In genomic region chr12:94593822-94594442, GRCh38 we compare ENCODE assay signal across 17 cellular contexts. TPM values are rescaled to one million over a fixed set of nuclear protein-coding genes. Genes with fewer than 3 reads are reported as not detected.
DNase-seq lines count a peak whose midpoint lies in the region; ATAC-seq, FAIRE-seq and TF ChIP-seq lines count a peak whose summit lies in the region.
"Had no signal": no experiment of that assay in that cellular context is flagged by ENCODE, and none has a peak within 500 bp of the region (broad histone marks: within the 10 kb centered on the region; RNA-seq: fewer than 3 reads in every experiment).

No MANE protein-coding gene starts in this region.

- no peak overlapping the region for H3K9ac ChIP-seq in Loucy (ENCODE audit: low read depth, low read length, poor library complexity, severe bottlenecking)

- peak overlapping the region; percentile 36 for H3K4me2 ChIP-seq in Loucy (ENCODE audit: low read depth, low read length, poor library complexity, severe bottlenecking)

- H3K27me3 Mint-ChIP-seq in Calu3 (ENCODE audit: unreplicated experiment) = no peaks in the 10 kb centered on the region

- DNase-seq in Calu3 (no peak), ecto neural progenitor cell (ENCODE audit: low spot score) (no peak), D721Med (ENCODE audit: insufficient read length, low spot score) (no peak)
- DNase-seq in stimulated activated CD4-positive, alpha-beta T cell treated with anti-CD3 and anti-CD28 coated beads, Interleukin-4, amount 100 ng/mL, for 1 hour = no peak
- DNase-seq: activated CD4-positive, alpha-beta T cell treated with anti-CD3 and anti-CD28 coated beads for 4 hours; activated T-cell treated with anti-CD3 and anti-CD28 coated beads, Interleukin-2, amount 50 U/mL, for 4 hours; AML-193; MM.1S; NCI-H2227 treated with DMSO at 0.1 percent for 48 hours; ovary; stimulated activated CD4-positive, alpha-beta T cell treated with anti-CD3 and anti-CD28 coated beads, Interleukin-15, amount 100 ng/mL, for 24 hours; T-helper 1 cell had no signal

- H4K20me1 ChIP-seq in Loucy (ENCODE audit: insufficient read depth, low read length, poor library complexity, severe bottlenecking) = no peaks in the 10 kb centered on the region

- H3F3A ChIP-seq in Loucy (ENCODE audit: low read depth) = no peaks in the 10 kb centered on the region

- no peaks in the 10 kb centered on the region for H3K27me3 ChIP-seq in Loucy (ENCODE audit: insufficient read depth, low read length, poor library complexity, severe bottlenecking)
- H3K27me3 ChIP-seq in muscle layer of duodenum (ENCODE audit: low read depth, low read length) = no peaks in the 10 kb centered on the region
- H3K27me3 ChIP-seq: ovary had no signal

- no peaks in the 10 kb centered on the region for H3K9me3 Mint-ChIP-seq in Calu3 (ENCODE audit: low read depth, unreplicated experiment)
- H3K9me3 Mint-ChIP-seq: activated T-cell treated with anti-CD3 and anti-CD28 coated beads, Interleukin-2, amount 50 U/mL, for 4 hours had no signal

- H3K4me3 Mint-ChIP-seq in Calu3 (ENCODE audit: low read depth, unreplicated experiment) = no peak overlapping the region
- H3K4me3 Mint-ChIP-seq: activated T-cell treated with anti-CD3 and anti-CD28 coated beads, Interleukin-2, amount 50 U/mL, for 4 hours had no signal

- H3K9me3 ChIP-seq in Loucy (ENCODE audit: insufficient read depth, low read depth, low read length) (no peaks in the 10 kb centered on the region), muscle layer of duodenum (ENCODE audit: control insufficient read depth in 1 of 2, low read length in 2 of 2) (no peaks in the 10 kb centered on the region)
- H3K9me3 ChIP-seq: ovary had no signal

- H3K79me2 ChIP-seq in Loucy (ENCODE audit: insufficient read depth, low read length) = no peaks in the 10 kb centered on the region

- ATAC-seq in GM19452 (IDR thresholded peaks at IDR 0.05; ENCODE audit: unreplicated experiment) (peak; percentile 53), HG03520 (IDR thresholded peaks at IDR 0.05; ENCODE audit: unreplicated experiment) (no peak)
- ATAC-seq: activated T-cell treated with anti-CD3 and anti-CD28 coated beads, Interleukin-2, amount 50 U/mL, for 4 hours; esophagus mucosa had no signal

- H3K36me3 ChIP-seq in Loucy (ENCODE audit: insufficient read depth, low read length) = no peaks in the 10 kb centered on the region
- no peaks in the 10 kb centered on the region for H3K36me3 ChIP-seq in muscle layer of duodenum (ENCODE audit: control insufficient read depth in 1 of 2, insufficient read depth in 2 of 2, low read length in 2 of 2)
- H3K36me3 ChIP-seq: ovary had no signal

- peaks cover 26% of the 10 kb centered on the region for H3K4me1 Mint-ChIP-seq in Calu3 (ENCODE audit: low read depth, unreplicated experiment)

- H3K4me1 ChIP-seq in Loucy (ENCODE audit: insufficient read depth, low read length, poor library complexity, severe bottlenecking) (peaks cover 12% of the 10 kb centered on the region), muscle layer of duodenum (ENCODE audit: control insufficient read depth in 1 of 2, insufficient read depth in 2 of 2, low read length in 2 of 2) (peaks cover 0 to 6% of the 10 kb centered on the region in 2 donors)

- H3K27ac ChIP-seq in muscle layer of duodenum (ENCODE audit: low read length) = peak overlapping the region; percentile 14

- TF ChIP-seq CTCF in Calu3 (IDR thresholded peaks at IDR 0.05; ENCODE audit: unreplicated experiment) (no peak), Loucy (conservative IDR thresholded peaks at IDR 0.05; ENCODE audit: low read length) (no peak), D721Med (IDR thresholded peaks at IDR 0.05; ENCODE audit: insufficient read depth, missing control alignments) (no peak)

- FAIRE-seq in D721Med (lab: Jason Lieb, UNC) = no peak

- peak overlapping the region; percentile 7 for H3K27ac Mint-ChIP-seq in Calu3 (ENCODE audit: unreplicated experiment)

- H3K4me3 ChIP-seq in Loucy (ENCODE audit: low read length, poor library complexity, severe bottlenecking) = no peak overlapping the region
- no peak overlapping the region for H3K4me3 ChIP-seq in muscle layer of duodenum (ENCODE audit: low read depth in 1 of 2, low read length in 2 of 2)
- H3K4me3 ChIP-seq: ovary had no signal

- intact Hi-C loops in Calu3 (cut with micrococcal nuclease; ENCODE audit: unreplicated experiment) = loop anchor here (5.0 kb wide), 1 partner anchor 42 kb away; no protein-coding TSS in a partner anchor

- H2AFZ ChIP-seq in Loucy (ENCODE audit: low read length) = no peak overlapping the region

- no TSS peak for BruUV-seq in Calu3 (replicated peaks; lab: Mats Ljungman, UMichigan)

- H3K36me3 Mint-ChIP-seq in Calu3 (ENCODE audit: insufficient read depth, unreplicated experiment) = no peaks in the 10 kb centered on the region

- CTCF ChIA-PET in Calu3 (lab: Charles Lee) = interaction anchor here (0.7 to 1.1 kb wide), 2 partner anchors 22 to 613 kb away, joined by 4 read pairs; no protein-coding TSS in a partner anchor

- H3K9me2 ChIP-seq in Loucy (replicated peaks; ENCODE audit: low read depth, low read length) = no peaks in the 10 kb centered on the region

RNA-seq across cellular contexts. Expression of gene TMCC3, which starts 56.4 kb away (rescaled TPM):
- total RNA-seq in Calu3 (2022) = 4.0 and 6.8 TPM in 2 replicates
